Comparison of ENCODE assay signal across 31 cellular contexts in the genomic region with DNA sequence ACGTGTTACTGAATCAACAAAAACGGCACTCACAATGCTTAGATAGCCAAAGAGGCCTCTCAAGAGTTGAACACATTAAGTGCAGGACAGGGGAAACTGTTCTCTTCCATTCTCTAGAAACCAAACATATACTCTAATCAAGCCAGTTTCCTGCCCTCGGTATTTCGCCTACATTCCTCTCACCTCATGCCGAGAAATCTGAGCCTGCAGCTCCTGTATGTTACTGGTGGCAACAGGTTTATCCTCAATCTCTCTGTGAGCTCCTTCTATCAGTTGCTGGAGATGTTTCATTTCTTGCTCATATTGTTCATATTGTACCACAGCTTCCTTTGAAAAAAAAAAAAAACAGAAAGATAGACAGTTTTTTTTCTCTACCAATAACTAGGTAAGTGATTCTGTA.
"Had no signal": no experiment of that assay in that cellular context is flagged by ENCODE, and none has a peak within 500 bp of the region (broad histone marks: within the 10 kb centered on the region; RNA-seq: fewer than 3 reads in every experiment).

No MANE protein-coding gene starts in this region.

- H3K27ac ChIP-seq: SJCRH30, SK-N-MC had no signal

- H3K4me3 Mint-ChIP-seq: activated CD4-positive, alpha-beta T cell treated with anti-CD3 and anti-CD28 coated beads for 36 hours; activated CD4-positive, alpha-beta T cell treated with anti-CD3 and anti-CD28 coated beads, Interleukin-2, amount 10 ng/mL, durations not matched to agents 7 days and 5 days; activated CD8-positive, alpha-beta T cell treated with anti-CD3 and anti-CD28 coated beads, Interleukin-2, amount 10 ng/mL, durations not matched to agents 7 days and 5 days; activated naive CD4-positive, alpha-beta T cell treated with anti-CD3 and anti-CD28 coated beads, Interleukin-2, amount 50 U/mL, for 24 hours; activated naive CD8-positive, alpha-beta T cell treated with anti-CD3 and anti-CD28 coated beads, Interleukin-2, amount 10 ng/mL, durations not matched to agents 7 days and 5 days; activated T-cell treated with anti-CD3 and anti-CD28 coated beads, Interleukin-2, amount 50 U/mL, for 24 hours; brain; T-helper 2 cell treated with Interferon-gamma antibody and Interleukin-4, amounts not matched to agents 5 μg/mL and 100 μg/mL, for 36 hours had no signal

- H3K36me3 Mint-ChIP-seq: activated naive CD4-positive, alpha-beta T cell treated with anti-CD3 and anti-CD28 coated beads, Interleukin-2, amount 50 U/mL, for 24 hours; activated naive CD8-positive, alpha-beta T cell treated with anti-CD3 and anti-CD28 coated beads, Interleukin-2, amount 10 ng/mL, durations not matched to agents 7 days and 5 days had no signal

- H3K27me3 Mint-ChIP-seq: activated CD4-positive, alpha-beta T cell treated with anti-CD3 and anti-CD28 coated beads for 36 hours; activated naive CD4-positive, alpha-beta T cell treated with anti-CD3 and anti-CD28 coated beads, Interleukin-2, amount 50 U/mL, for 24 hours; activated T-cell treated with anti-CD3 and anti-CD28 coated beads, Interleukin-2, amount 50 U/mL, for 24 hours; brain had no signal

- H3K27ac Mint-ChIP-seq: activated CD4-positive, alpha-beta T cell treated with anti-CD3 and anti-CD28 coated beads for 36 hours; activated CD4-positive, alpha-beta T cell treated with anti-CD3 and anti-CD28 coated beads, Interleukin-2, amount 10 ng/mL, durations not matched to agents 7 days and 5 days; activated CD8-positive, alpha-beta T cell treated with anti-CD3 and anti-CD28 coated beads, Interleukin-2, amount 10 ng/mL, durations not matched to agents 7 days and 5 days; activated naive CD4-positive, alpha-beta T cell treated with anti-CD3 and anti-CD28 coated beads, Interleukin-2, amount 50 U/mL, for 24 hours; activated naive CD8-positive, alpha-beta T cell treated with anti-CD3 and anti-CD28 coated beads, Interleukin-2, amount 10 ng/mL, durations not matched to agents 7 days and 5 days; activated T-cell treated with anti-CD3 and anti-CD28 coated beads, Interleukin-2, amount 50 U/mL, for 24 hours; activated T-helper 2 cell treated with anti-CD3 and anti-CD28 coated beads, Interferon-gamma antibody, Interleukin-2, Interleukin-4, amounts not matched to agents 10 μg/mL and 5 μg/mL and 100 μg/mL, durations not matched to agents 14 hours and 24 hours and 36 hours; T-helper 2 cell treated with Interferon-gamma antibody and Interleukin-4, amounts not matched to agents 5 μg/mL and 100 μg/mL, for 36 hours had no signal

- H3K9me3 Mint-ChIP-seq: activated CD4-positive, alpha-beta T cell treated with anti-CD3 and anti-CD28 coated beads, Interleukin-2, amount 10 ng/mL, durations not matched to agents 7 days and 5 days; activated naive CD4-positive, alpha-beta T cell treated with anti-CD3 and anti-CD28 coated beads, Interleukin-2, amount 50 U/mL, for 24 hours; activated naive CD8-positive, alpha-beta T cell treated with anti-CD3 and anti-CD28 coated beads, Interleukin-2, amount 10 ng/mL, durations not matched to agents 7 days and 5 days; activated T-cell treated with anti-CD3 and anti-CD28 coated beads, Interleukin-2, amount 50 U/mL, for 24 hours; activated T-helper 2 cell treated with anti-CD3 and anti-CD28 coated beads, Interferon-gamma antibody, Interleukin-2, Interleukin-4, amounts not matched to agents 10 μg/mL and 5 μg/mL and 100 μg/mL, durations not matched to agents 14 hours and 24 hours and 36 hours; brain; T-helper 2 cell treated with Interferon-gamma antibody and Interleukin-4, amounts not matched to agents 5 μg/mL and 100 μg/mL, for 36 hours had no signal

- H3K4me1 ChIP-seq: SJCRH30 had no signal

- ATAC-seq: activated CD4-positive, alpha-beta T cell treated with anti-CD3 and anti-CD28 coated beads for 36 hours; activated CD4-positive, CD25-positive, alpha-beta regulatory T cell treated with anti-CD3 and anti-CD28 coated beads, Interleukin-2, amount 50 U/mL, for 24 hours; activated CD8-positive, alpha-beta T cell treated with anti-CD3 and anti-CD28 coated beads, Interleukin-2, amount 10 ng/mL, durations not matched to agents 7 days and 5 days; K562; Panc1 had no signal

- H3K4me3 ChIP-seq: K562, SJCRH30, SK-N-MC had no signal

- DNase-seq: activated CD4-positive, alpha-beta T cell treated with anti-CD3 and anti-CD28 coated beads for 36 hours; activated CD4-positive, alpha-beta T cell treated with anti-CD3 and anti-CD28 coated beads, Interleukin-2, amount 10 ng/mL, durations not matched to agents 7 days and 5 days; activated CD4-positive, alpha-beta T cell treated with anti-CD3 and anti-CD28 coated beads, Interleukin-2, amount 50 U/mL, for 48 hours; activated CD8-positive, alpha-beta T cell treated with anti-CD3 and anti-CD28 coated beads, Interleukin-2, amount 10 ng/mL, durations not matched to agents 7 days and 5 days; activated gamma-delta T cell; activated naive CD4-positive, alpha-beta T cell treated with Interleukin-2 at 50 U/mL for 16 hours; activated naive CD8-positive, alpha-beta T cell treated with anti-CD3 and anti-CD28 coated beads, Interleukin-2, amount 10 ng/mL, durations not matched to agents 7 days and 5 days; activated T-cell treated with anti-CD3 and anti-CD28 coated beads, Interleukin-2, amount 50 U/mL, for 24 hours; caudate nucleus; NCI-H1092 treated with DMSO at 0.1 percent for 48 hours; NCI-H1417; NCI-H146; NCI-H187; NCI-H2029 treated with DMSO at 0.1 percent for 48 hours; NCI-H2107; NCI-H2171 treated with DMSO at 0.1 percent for 48 hours; NCI-H2227 treated with DMSO at 0.1 percent for 48 hours; NCI-H446; NCI-H524 treated with DMSO at 0.1 percent for 48 hours; SHP77; SJCRH30 had no signal

- FAIRE-seq: bronchial epithelial cell, K562, TTC549 had no signal

- H3K9me3 ChIP-seq: SJCRH30 had no signal

- H3K27me3 ChIP-seq: SJCRH30 had no signal
